Comparison of ENCODE assay signal across 1 cellular context in the genomic region with DNA sequence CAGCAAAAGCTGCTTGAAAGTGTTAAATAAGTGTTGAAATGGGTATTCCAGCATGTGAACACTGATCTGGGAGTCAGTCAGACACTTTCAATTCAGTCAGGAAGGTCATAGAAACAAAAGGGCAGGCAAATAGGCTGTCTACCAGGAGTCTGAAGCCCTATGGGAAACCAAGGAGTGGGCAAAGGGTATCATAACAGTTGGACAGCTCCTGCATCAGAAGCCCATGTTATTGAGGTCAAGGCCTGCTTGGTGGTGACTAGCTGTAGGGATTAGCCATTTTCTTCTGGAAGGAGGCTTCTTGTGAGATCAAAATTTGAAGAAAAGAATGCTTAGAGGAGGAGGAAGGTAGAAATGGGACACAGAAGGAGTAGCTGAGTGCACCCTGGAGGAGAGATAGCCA.
TF ChIP-seq lines count a peak whose summit lies in the region.

No MANE protein-coding gene starts in this region.

TF ChIP-seq in SK-N-SH, 30 proteins besides CTCF, POLR2A, EP300 and RAD21 (continued from another document):
- TF ChIP-seq FOXM1 (IDR thresholded peaks at IDR 0.05; ENCODE audit: low read depth) = no peak
